13 cellular contexts compared by ENCODE assay signal in genomic region chr5:138874771-138875628, GRCh38. TPM values are rescaled to one million over a fixed set of nuclear protein-coding genes. Genes with fewer than 3 reads are reported as not detected.
DNase-seq lines count a peak whose midpoint lies in the region; ATAC-seq and TF ChIP-seq lines count a peak whose summit lies in the region.
"Had no signal": no experiment of that assay in that cellular context is flagged by ENCODE, and none has a peak within 500 bp of the region (broad histone marks: within the 10 kb centered on the region; RNA-seq: fewer than 3 reads in every experiment).

A gene with protein sequence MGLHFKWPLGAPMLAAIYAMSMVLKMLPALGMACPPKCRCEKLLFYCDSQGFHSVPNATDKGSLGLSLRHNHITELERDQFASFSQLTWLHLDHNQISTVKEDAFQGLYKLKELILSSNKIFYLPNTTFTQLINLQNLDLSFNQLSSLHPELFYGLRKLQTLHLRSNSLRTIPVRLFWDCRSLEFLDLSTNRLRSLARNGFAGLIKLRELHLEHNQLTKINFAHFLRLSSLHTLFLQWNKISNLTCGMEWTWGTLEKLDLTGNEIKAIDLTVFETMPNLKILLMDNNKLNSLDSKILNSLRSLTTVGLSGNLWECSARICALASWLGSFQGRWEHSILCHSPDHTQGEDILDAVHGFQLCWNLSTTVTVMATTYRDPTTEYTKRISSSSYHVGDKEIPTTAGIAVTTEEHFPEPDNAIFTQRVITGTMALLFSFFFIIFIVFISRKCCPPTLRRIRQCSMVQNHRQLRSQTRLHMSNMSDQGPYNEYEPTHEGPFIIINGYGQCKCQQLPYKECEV (minus strand): TSS chr5:138875335. CDS start chr5:138874911, 424 bp downstream.

- H3K27ac Mint-ChIP-seq in activated naive CD4-positive, alpha-beta T cell treated with anti-CD3 and anti-CD28 coated beads for 36 hours, result no peak within 1 kb of the TSS
- H3K27ac Mint-ChIP-seq in stimulated activated effector memory CD8-positive, alpha-beta T cell treated with anti-CD3 and anti-CD28 coated beads, Interleukin-12 subunit alpha, Interleukin-12 subunit beta, amount 100 ng/mL, for 72 hours, result no peak within 1 kb of the TSS
- H3K27ac Mint-ChIP-seq: activated naive CD8-positive, alpha-beta T cell treated with anti-CD3 and anti-CD28 coated beads, Interleukin-2, amount 10 ng/mL, durations not matched to agents 7 days and 5 days; B cell; T-cell had no signal

- H3K36me3 Mint-ChIP-seq in activated naive CD4-positive, alpha-beta T cell treated with anti-CD3 and anti-CD28 coated beads for 36 hours (ENCODE audit: low read depth), result no peaks in the 10 kb centered on the region
- H3K36me3 Mint-ChIP-seq in stimulated activated effector memory CD8-positive, alpha-beta T cell treated with anti-CD3 and anti-CD28 coated beads, Interleukin-12 subunit alpha, Interleukin-12 subunit beta, amount 100 ng/mL, for 72 hours, result no peaks in the 10 kb centered on the region
- H3K36me3 Mint-ChIP-seq: activated naive CD8-positive, alpha-beta T cell treated with anti-CD3 and anti-CD28 coated beads, Interleukin-2, amount 10 ng/mL, durations not matched to agents 7 days and 5 days; T-cell had no signal

- no peak for ATAC-seq in heart right ventricle
- ATAC-seq in stimulated activated effector memory CD8-positive, alpha-beta T cell treated with anti-CD3 and anti-CD28 coated beads, Interleukin-12 subunit alpha, Interleukin-12 subunit beta, amount 100 ng/mL, for 72 hours, result no peak
- ATAC-seq: T-cell had no signal

- peaks cover 12% of the 10 kb centered on the region for H3K4me1 Mint-ChIP-seq in activated naive CD4-positive, alpha-beta T cell treated with anti-CD3 and anti-CD28 coated beads for 36 hours (ENCODE audit: low read depth)
- peaks cover 10% of the 10 kb centered on the region for H3K4me1 Mint-ChIP-seq in stimulated activated effector memory CD8-positive, alpha-beta T cell treated with anti-CD3 and anti-CD28 coated beads, Interleukin-12 subunit alpha, Interleukin-12 subunit beta, amount 100 ng/mL, for 72 hours

- TF ChIP-seq EP300 in tibial nerve (IDR thresholded peaks at IDR 0.05), result no peak

- peak within 1 kb of the TSS; percentile 93 for H3K27ac ChIP-seq in caudate nucleus (ENCODE audit: low read depth, low read length)
- peak within 1 kb of the TSS in 3 of 4 donors; percentile 11 to 54 (median 45) for H3K27ac ChIP-seq in tibial nerve
- H3K27ac ChIP-seq in heart right ventricle, result no peak within 1 kb of the TSS
- H3K27ac ChIP-seq: KMS-11, prostate gland had no signal

- TF ChIP-seq CTCF in tibial nerve (IDR thresholded peaks at IDR 0.05), result no peak
- no peak for TF ChIP-seq CTCF in heart right ventricle (IDR thresholded peaks at IDR 0.05)

- H3K9me3 ChIP-seq in tibial nerve (no peaks in the 10 kb centered on the region), heart right ventricle (peaks cover 0 to 5% (median 0%) of the 10 kb centered on the region in 11 donors)
- H3K9me3 ChIP-seq: prostate gland had no signal

- intact Hi-C loops in activated naive CD4-positive, alpha-beta T cell treated with anti-CD3 and anti-CD28 coated beads for 36 hours (cut with micrococcal nuclease), result no loop called here
- intact Hi-C loops in heart right ventricle (cut with DNase I), result loop anchor here in 1 of 10 donors (5.0 kb wide), 1 partner anchor 387 kb away; no protein-coding TSS in a partner anchor

- H3K36me3 ChIP-seq in tibial nerve (no peaks in the 10 kb centered on the region), heart right ventricle (no peaks in the 10 kb centered on the region)
- H3K36me3 ChIP-seq: prostate gland had no signal

- H3K4me1 ChIP-seq in tibial nerve (peaks cover 0 to 73% (median 25%) of the 10 kb centered on the region in 4 donors), heart right ventricle (peaks cover 7 to 82% (median 56%) of the 10 kb centered on the region in 9 donors)

- CTCF ChIA-PET in activated naive CD4-positive, alpha-beta T cell treated with anti-CD3 and anti-CD28 coated beads for 36 hours (lab: Charles Lee), result interaction anchor here (0.7 kb wide), 1 partner anchor 148 kb away, joined by 5 read pairs; no protein-coding TSS in a partner anchor

- H3K27me3 ChIP-seq in tibial nerve, result no peaks in the 10 kb centered on the region
- H3K27me3 ChIP-seq in heart right ventricle, result no peaks in the 10 kb centered on the region

- peaks cover 31% of the 10 kb centered on the region for H3K27me3 Mint-ChIP-seq in activated naive CD4-positive, alpha-beta T cell treated with anti-CD3 and anti-CD28 coated beads for 36 hours (ENCODE audit: low read depth)
- H3K27me3 Mint-ChIP-seq: B cell had no signal

- H3K4me3 ChIP-seq in tibial nerve, result peak within 1 kb of the TSS in 3 of 4 donors; percentile 16 to 24 (median 24)
- peak within 1 kb of the TSS in 2 of 10 donors; percentile 12 for H3K4me3 ChIP-seq in heart right ventricle
- H3K4me3 ChIP-seq: prostate gland had no signal

- no peak within 1 kb of the TSS for H3K4me3 Mint-ChIP-seq in activated naive CD4-positive, alpha-beta T cell treated with anti-CD3 and anti-CD28 coated beads for 36 hours
- no peak within 1 kb of the TSS for H3K4me3 Mint-ChIP-seq in stimulated activated effector memory CD8-positive, alpha-beta T cell treated with anti-CD3 and anti-CD28 coated beads, Interleukin-12 subunit alpha, Interleukin-12 subunit beta, amount 100 ng/mL, for 72 hours
- H3K4me3 Mint-ChIP-seq: activated naive CD8-positive, alpha-beta T cell treated with anti-CD3 and anti-CD28 coated beads, Interleukin-2, amount 10 ng/mL, durations not matched to agents 7 days and 5 days; B cell; T-cell had no signal

- DNase-seq in activated naive CD4-positive, alpha-beta T cell treated with anti-CD3 and anti-CD28 coated beads for 36 hours, result peak; percentile 18
- DNase-seq in activated naive CD4-positive, alpha-beta T cell treated with anti-CD3 and anti-CD28 coated beads, Interleukin-2, amount 50 U/mL, for 16 hours, result no peak
- peak in 51 of 61 donors; percentile 13 to 91 (median 63) for DNase-seq in caudate nucleus (lab: John Stamatoyannopoulos, UW)
- DNase-seq in lung microvascular endothelial cell (ENCODE audit: low read depth in 2 of 2), result peak; percentile 85 to 91
- DNase-seq in tibial nerve (ENCODE audit: low spot score in 2 of 2), result no peak
- DNase-seq in activated CD8-positive, alpha-beta memory T cell treated with anti-CD3 and anti-CD28 coated beads, Interleukin-2, amount 50 U/mL, for 48 hours, result no peak
- no peak for DNase-seq in heart right ventricle
- no peak for DNase-seq in stimulated activated effector memory CD8-positive, alpha-beta T cell treated with anti-CD3 and anti-CD28 coated beads, Interleukin-12 subunit alpha, Interleukin-12 subunit beta, amount 100 ng/mL, for 72 hours (ENCODE audit: low spot score in 2 of 2)
- DNase-seq: activated naive CD8-positive, alpha-beta T cell treated with anti-CD3 and anti-CD28 coated beads, Interleukin-2, amount 10 ng/mL, durations not matched to agents 7 days and 5 days; T-cell had no signal

- WGBS in tibial nerve, 2 donors, result 32 to 33% methylated on average over 18 of the region's 18 CpGs
- 65 to 76% methylated on average over 18 of the region's 18 CpGs for WGBS in heart right ventricle, 2 donors

- H3K9me3 Mint-ChIP-seq in activated naive CD4-positive, alpha-beta T cell treated with anti-CD3 and anti-CD28 coated beads for 36 hours, result no peaks in the 10 kb centered on the region
- no peaks in the 10 kb centered on the region for H3K9me3 Mint-ChIP-seq in stimulated activated effector memory CD8-positive, alpha-beta T cell treated with anti-CD3 and anti-CD28 coated beads, Interleukin-12 subunit alpha, Interleukin-12 subunit beta, amount 100 ng/mL, for 72 hours
- H3K9me3 Mint-ChIP-seq: activated naive CD8-positive, alpha-beta T cell treated with anti-CD3 and anti-CD28 coated beads, Interleukin-2, amount 10 ng/mL, durations not matched to agents 7 days and 5 days; T-cell had no signal

- no peak for TF ChIP-seq POLR2A in tibial nerve (IDR thresholded peaks at IDR 0.05)

RNA-seq across cellular contexts. Expression of the gene that starts here (rescaled TPM):
- total RNA-seq in activated naive CD4-positive, alpha-beta T cell treated with anti-CD3 and anti-CD28 coated beads for 36 hours, result not detected
- total RNA-seq in lung microvascular endothelial cell (0.40 and 1.3 TPM in 2 replicates), tibial nerve (1 to 10 TPM in 2 of 4 donors, under 1 TPM in 2; 0.20 to 3.7 (median 0.81) TPM), heart right ventricle (under 1 TPM in 4 of 10 donors, not detected in 6; 0.07 to 0.49 (median 0.17) TPM)
- under 1 TPM; 0.04 to 0.07 TPM for polyA plus RNA-seq in heart right ventricle
- total RNA-seq: B cell, prostate gland had no signal

Comparison
In these comparisons a context has a peak if more than half of its experiments do, and no peak if none do; other contexts are left out.
1. Peak in DNase-seq in activated naive CD4-positive, alpha-beta T cell treated with anti-CD3 and anti-CD28 coated beads for 36 hours; RNA of the gene not detected or under 1 TPM.
2. DNase-seq: peak in caudate nucleus (51 of 61) and lung microvascular endothelial cell (2 of 2); none in activated naive CD4-positive, alpha-beta T cell treated with anti-CD3 and anti-CD28 coated beads, Interleukin-2, amount 50 U/mL, for 16 hours (single experiment), tibial nerve (0 of 2), activated CD8-positive, alpha-beta memory T cell treated with anti-CD3 and anti-CD28 coated beads, Interleukin-2, amount 50 U/mL, for 48 hours (single experiment), heart right ventricle (0 of 2) and stimulated activated effector memory CD8-positive, alpha-beta T cell treated with anti-CD3 and anti-CD28 coated beads, Interleukin-12 subunit alpha, Interleukin-12 subunit beta, amount 100 ng/mL, for 72 hours (0 of 2).
3. H3K27ac ChIP-seq: peak in caudate nucleus (single experiment) and tibial nerve (3 of 4); none in heart right ventricle (0 of 10).